Comparison of ENCODE assay signal across 5 cellular contexts in genomic region chr11:116692318-116693106, GRCh38.
"Had no signal": no experiment of that assay in that cellular context is flagged by ENCODE, and none has a peak within 500 bp of the region (broad histone marks: within the 10 kb centered on the region; RNA-seq: fewer than 3 reads in every experiment).

No MANE protein-coding gene starts in this region.

- H3K4me3 ChIP-seq: esophagus muscularis mucosa, mucosa of descending colon, SJCRH30, upper lobe of left lung had no signal

- H3K36me3 ChIP-seq: esophagus muscularis mucosa, SJCRH30, upper lobe of left lung had no signal

- H3K27me3 ChIP-seq: SJCRH30, upper lobe of left lung had no signal

- FAIRE-seq: endometrium had no signal

- H3K9me3 ChIP-seq: esophagus muscularis mucosa, mucosa of descending colon, SJCRH30, upper lobe of left lung had no signal

- H3K27ac ChIP-seq: esophagus muscularis mucosa, SJCRH30, upper lobe of left lung had no signal

- H3K4me1 ChIP-seq: esophagus muscularis mucosa, SJCRH30 had no signal
